8 cellular contexts compared by ENCODE assay signal in the genomic region with DNA sequence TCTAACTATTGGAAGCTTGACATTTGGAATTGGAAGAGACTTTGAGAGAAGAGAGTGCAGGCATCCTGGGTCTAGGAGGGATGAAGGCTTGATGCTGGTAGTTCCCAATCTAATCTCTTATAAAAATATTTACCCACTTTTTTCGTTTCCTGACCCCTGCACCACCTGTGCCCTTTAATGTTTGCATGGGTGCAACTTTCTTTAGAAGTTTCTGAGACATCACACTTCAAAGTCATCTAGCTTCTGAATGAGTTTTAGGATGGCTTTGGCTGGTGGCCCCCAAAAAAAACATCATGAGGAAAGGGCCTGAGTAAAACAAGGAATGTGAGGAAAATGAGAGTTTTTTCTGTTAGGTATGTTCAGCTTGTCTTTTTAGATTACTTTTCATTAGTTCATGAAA. TPM values are rescaled to one million over a fixed set of nuclear protein-coding genes. Genes with fewer than 3 reads are reported as not detected.
A peak's percentile ranks its signal among the peaks of the same experiment; 100 is the strongest.
DNase-seq lines count a peak whose midpoint lies in the region; ATAC-seq, FAIRE-seq and TF ChIP-seq lines count a peak whose summit lies in the region.

No MANE protein-coding gene starts in this region.

- peak overlapping the region; percentile 91 for H3K4me2 ChIP-seq in HepG2 (ENCODE audit: low read depth, low read length)

- H3K27ac ChIP-seq in HepG2 (ENCODE audit: extremely low read length, insufficient read depth, low read length) (peak overlapping the region; percentile 71), testis (no peak overlapping the region)

- TF ChIP-seq RAD21 in HepG2 (CRISPR knock-in tag; IDR thresholded peaks at IDR 0.05) = no peak

- peak; percentile 66 for FAIRE-seq in HepG2 (lab: Jason Lieb, UNC)

- H3K27me3 ChIP-seq in adipocyte (replicated peaks; ENCODE audit: control insufficient read depth, insufficient read depth, low read length) = no peaks in the 10 kb centered on the region
- no peaks in the 10 kb centered on the region; a peak in 1 of 5 replicates for H3K27me3 ChIP-seq in HepG2 (ENCODE audit: control insufficient read depth in 1 of 2, insufficient read depth in 2 of 2, low read length in 2 of 2)
- H3K27me3 ChIP-seq in testis = no peaks in the 10 kb centered on the region

- intact Hi-C loops in HepG2 (cut with micrococcal nuclease; ENCODE audit: unreplicated experiment) = no loop called here
- intact Hi-C loops in testis (cut with DNase I; ENCODE audit: low total_unique reads) = no loop called here

- H3K36me3 ChIP-seq in adipocyte (ENCODE audit: control insufficient read depth, insufficient read depth, low read length, severe bottlenecking) = peaks cover 14% of the 10 kb centered on the region
- H3K36me3 ChIP-seq in HepG2 (replicated peaks in 1 of 2; ENCODE audit: control insufficient read depth in 1 of 2, insufficient read depth in 2 of 2, low read length in 2 of 2) = 0 out of 5 replicates have a peak, but pooled peaks cover 1 to 4% of the 10 kb centered on the region in 2 experiments
- H3K36me3 ChIP-seq in testis (ENCODE audit: low read depth, missing control alignments) = no peaks in the 10 kb centered on the region

- no peak for DNase-seq in activated CD8-positive, alpha-beta memory T cell treated with anti-CD3 and anti-CD28 coated beads, Interleukin-2, amount 10 ng/mL, durations not matched to agents 7 days and 5 days
- DNase-seq in activated CD8-positive, alpha-beta memory T cell treated with anti-CD3 and anti-CD28 coated beads for 24 hours = no peak
- DNase-seq in adipocyte (ENCODE audit: low read depth) (no peak), HepG2 (ENCODE audit: low spot score) (peak; percentile 74), testis (no peak), NCI-H2081 treated with DMSO at 0.1 percent for 48 hours (lab: John Stamatoyannopoulos, UW) (no peak)

- ATAC-seq in activated CD8-positive, alpha-beta memory T cell treated with anti-CD3 and anti-CD28 coated beads, Interleukin-2, amount 10 ng/mL, durations not matched to agents 7 days and 5 days = no peak
- ATAC-seq in HepG2 (no peak; the same call in 1 of the 3 replicates), HG03108 (IDR thresholded peaks at IDR 0.05; ENCODE audit: unreplicated experiment) (no peak), HG03439 (IDR thresholded peaks at IDR 0.05; ENCODE audit: unreplicated experiment) (no peak)

- POLR2A ChIA-PET in HepG2 (lab: Yijun Ruan, JAX) = interaction anchor here (2.3 kb wide), 1 partner anchor 100 kb away, joined by 14 read pairs; the partner anchor contains the start of gene LIPT2

- peaks cover 39% of the 10 kb centered on the region for H3K36me3 Mint-ChIP-seq in activated CD8-positive, alpha-beta memory T cell treated with anti-CD3 and anti-CD28 coated beads, Interleukin-2, amount 10 ng/mL, durations not matched to agents 7 days and 5 days

- H3K4me1 Mint-ChIP-seq in activated CD8-positive, alpha-beta memory T cell treated with anti-CD3 and anti-CD28 coated beads, Interleukin-2, amount 10 ng/mL, durations not matched to agents 7 days and 5 days = peaks cover 28% of the 10 kb centered on the region

- peak overlapping the region; percentile 90 for H3K27ac Mint-ChIP-seq in activated CD8-positive, alpha-beta memory T cell treated with anti-CD3 and anti-CD28 coated beads, Interleukin-2, amount 10 ng/mL, durations not matched to agents 7 days and 5 days

- in situ Hi-C loops in HepG2 (cut with HindIII; ENCODE audit: extremely low pct_ligation_motif_present, low pct_unique_long_range_greater_than_20kb) = no loop called here

- peak overlapping the region; percentile 91 for H3K4me3 Mint-ChIP-seq in activated CD8-positive, alpha-beta memory T cell treated with anti-CD3 and anti-CD28 coated beads, Interleukin-2, amount 10 ng/mL, durations not matched to agents 7 days and 5 days

- H3K9me3 ChIP-seq in adipocyte (ENCODE audit: control insufficient read depth, low read length) = no peaks in the 10 kb centered on the region
- no peaks in the 10 kb centered on the region for H3K9me3 ChIP-seq in HepG2 (ENCODE audit: low read length)
- H3K9me3 ChIP-seq in testis = no peaks in the 10 kb centered on the region

- peaks cover 14% of the 10 kb centered on the region for H3K4me1 ChIP-seq in adipocyte (ENCODE audit: control insufficient read depth, insufficient read depth, low read length)
- H3K4me1 ChIP-seq in HepG2 (ENCODE audit: insufficient read depth, low read length) = peaks cover 25% of the 10 kb centered on the region
- H3K4me1 ChIP-seq in testis = peaks cover 7% of the 10 kb centered on the region

- H2AFZ ChIP-seq in HepG2 (ENCODE audit: low read length) = no peak overlapping the region

- WGBS in HepG2 (ENCODE audit: low lambda C conversion rate) = 0% methylated on average over 1 of the region's 1 CpG
- WGBS in testis, 2 donors = 0% methylated on average over 1 of the region's 1 CpG

- H3K4me3 ChIP-seq in adipocyte (ENCODE audit: low read length) (peak overlapping the region; percentile 99), HepG2 (replicated peaks in 1 of 3; ENCODE audit: insufficient read depth in 1 of 3, low read depth in 2 of 3, low read length in 3 of 3) (peak overlapping the region; percentile 75 to 96 (median 87); a peak in 5 of 6 replicates), testis (peak overlapping the region; percentile 81 to 82)

- H4K20me1 ChIP-seq in HepG2 (ENCODE audit: insufficient read depth, low read length) = 0 out of 2 replicates have a peak, but pooled peaks cover 4% of the 10 kb centered on the region

- H3K79me2 ChIP-seq in HepG2 (ENCODE audit: insufficient read depth, low read length) = peaks cover 2% of the 10 kb centered on the region

- CTCF ChIA-PET in activated CD8-positive, alpha-beta memory T cell treated with anti-CD3 and anti-CD28 coated beads, Interleukin-2, amount 10 ng/mL, durations not matched to agents 7 days and 5 days (lab: Charles Lee) = interaction anchor here (0.8 to 2.9 kb wide), 4 partner anchors 12 to 1615 kb away, joined by 3 to 9 read pairs (median 4); partner anchors contain the start of gene LIPT2
- CTCF ChIA-PET in HepG2 (lab: Yijun Ruan, JAX; ENCODE audit: low intra/inter-chr PET ratio, low total read pairs) = no interaction called here

- TF ChIP-seq EP300 in HepG2 (IDR thresholded peaks at IDR 0.05; ENCODE audit: low read depth in 2 of 2, low read length in 2 of 2) = peak in 1 of 2 experiments; percentile 64; a peak in 1 of 4 replicates
- TF ChIP-seq EP300 in HepG2 (CRISPR knock-in tag; IDR thresholded peaks at IDR 0.05; ENCODE audit: borderline replicate concordance) = no peak; the same call in 1 of the 2 replicates

- BruUV-seq in HepG2 (replicated peaks; lab: Mats Ljungman, UMichigan) = no TSS peak

- no peak for TF ChIP-seq CTCF in HepG2 (CRISPR knock-in tag; IDR thresholded peaks at IDR 0.05)
- no peak for TF ChIP-seq CTCF in testis (IDR thresholded peaks at IDR 0.05)

- H3K9ac ChIP-seq in adipocyte (ENCODE audit: low read length) = peak overlapping the region; percentile 96
- peak overlapping the region; percentile 74 for H3K9ac ChIP-seq in HepG2 (ENCODE audit: insufficient read depth, low read depth, low read length)

- H3K27me3 Mint-ChIP-seq in activated CD8-positive, alpha-beta memory T cell treated with anti-CD3 and anti-CD28 coated beads, Interleukin-2, amount 10 ng/mL, durations not matched to agents 7 days and 5 days = no peaks in the 10 kb centered on the region

- no peaks in the 10 kb centered on the region for H3K9me3 Mint-ChIP-seq in activated CD8-positive, alpha-beta memory T cell treated with anti-CD3 and anti-CD28 coated beads, Interleukin-2, amount 10 ng/mL, durations not matched to agents 7 days and 5 days (ENCODE audit: low read depth)

- no peak for TF ChIP-seq POLR2A in HepG2 (IDR thresholded peaks at IDR 0.05; ENCODE audit: insufficient read depth in 1 of 2, low read depth in 2 of 2, low read length in 2 of 2)
- no peak for TF ChIP-seq POLR2A in testis (IDR thresholded peaks at IDR 0.05)

TF ChIP-seq in HepG2, 621 proteins besides CTCF, POLR2A, EP300 and RAD21 (continues in another document):
- peak; percentile 63; the same call in 1 of the 2 replicates for TF ChIP-seq HDAC2 (CRISPR knock-in tag; IDR thresholded peaks at IDR 0.05)

RNA-seq across cellular contexts. Expression of gene POLD3, which starts 1.1 kb away (rescaled TPM):
- 10 to 100 TPM; 56.6 to 62.7 TPM for total RNA-seq in activated CD8-positive, alpha-beta memory T cell treated with anti-CD3 and anti-CD28 coated beads, Interleukin-2, amount 10 ng/mL, durations not matched to agents 7 days and 5 days
- total RNA-seq in HepG2 (2016; rRNA removed; fragmentation: Illumina TruSeq; extraction: Trizol) (18.9 and 23.7 TPM in 2 replicates), testis (10 to 100 TPM; 25.2 to 32.9 TPM)
- 4.0 and 4.8 TPM in 2 replicates for total RNA-seq in HepG2 (2016; cell fraction: cytosol; rRNA removed; fragmentation: Illumina TruSeq; extraction: Trizol; ENCODE audit: low read depth)
- 18.2 and 21.5 TPM in 2 replicates for total RNA-seq in HepG2 (2016; cell fraction: insoluble cytoplasmic fraction; rRNA removed; fragmentation: Illumina TruSeq; extraction: Trizol)
- 8.3 and 9.4 TPM in 2 replicates for total RNA-seq in HepG2 (2016; cell fraction: membrane; rRNA removed; fragmentation: Illumina TruSeq; extraction: Trizol)
- total RNA-seq in HepG2 (2016; cell fraction: nucleus; rRNA removed; fragmentation: Illumina TruSeq; extraction: Trizol) = 18.8 and 20.7 TPM in 2 replicates
- polyA plus RNA-seq in HepG2 (2011; rRNA removed) (5.1 and 6.3 TPM in 2 replicates), testis (ENCODE audit: insufficient read depth, low read depth, low replicate concordance) (36.3 TPM)
- polyA plus RNA-seq in HepG2 (2011; cell fraction: cytosol; rRNA removed) = 2.7 and 2.9 TPM in 2 replicates
- polyA plus RNA-seq in HepG2 (2011; cell fraction: nucleus; rRNA removed) = 4.1 and 4.3 TPM in 2 replicates
- 3.5 and 5.9 TPM in 2 replicates for polyA plus RNA-seq in HepG2 (2012)
- polyA plus RNA-seq in HepG2 (2016; cell fraction: cytosol; fragmentation: Illumina TruSeq; extraction: Trizol; ENCODE audit: low read depth) = 1.4 and 1.8 TPM in 2 replicates
- 18.6 and 19.5 TPM in 2 replicates for polyA plus RNA-seq in HepG2 (2016; cell fraction: insoluble cytoplasmic fraction; fragmentation: Illumina TruSeq; extraction: Trizol; ENCODE audit: low read depth)
- 3.6 and 4.0 TPM in 2 replicates for polyA plus RNA-seq in HepG2 (2016; cell fraction: membrane; fragmentation: Illumina TruSeq; extraction: Trizol; ENCODE audit: low read depth)
- polyA plus RNA-seq in HepG2 (2016; cell fraction: nucleus; fragmentation: Illumina TruSeq; extraction: Trizol; ENCODE audit: insufficient read depth, low read depth) = 20.7 and 27.8 TPM in 2 replicates
- polyA minus RNA-seq in HepG2 (2011; rRNA and poly(A)+ RNA removed; ENCODE audit: low replicate concordance) = 6.2 and 54.4 TPM in 2 replicates
- 2.5 and 5.3 TPM in 2 replicates for polyA minus RNA-seq in HepG2 (2011; cell fraction: cytosol; rRNA and poly(A)+ RNA removed)
- polyA minus RNA-seq in HepG2 (2011; cell fraction: nucleus; rRNA and poly(A)+ RNA removed) = 8.5 and 9.9 TPM in 2 replicates
